30 cellular contexts compared by ENCODE assay signal in genomic region chr16:87335968-87336849, GRCh38. TPM values are rescaled to one million over a fixed set of nuclear protein-coding genes. Genes with fewer than 3 reads are reported as not detected.
DNase-seq lines count a peak whose midpoint lies in the region; ATAC-seq and TF ChIP-seq lines count a peak whose summit lies in the region.
"Had no signal": no experiment of that assay in that cellular context is flagged by ENCODE, and none has a peak within 500 bp of the region (broad histone marks: within the 10 kb centered on the region; RNA-seq: fewer than 3 reads in every experiment).

No MANE protein-coding gene starts in this region.

- no peak for TF ChIP-seq POLR2A in transverse colon (IDR thresholded peaks at IDR 0.05)

- no peak for DNase-seq in activated naive CD4-positive, alpha-beta T cell treated with anti-CD3 and anti-CD28 coated beads, Interleukin-2, amount 50 U/mL, for 72 hours (ENCODE audit: low spot score in 2 of 2)
- DNase-seq in activated naive CD4-positive, alpha-beta T cell treated with Interleukin-2 at 50 U/mL for 16 hours: no peak
- no peak for DNase-seq in CD4-positive, alpha-beta T cell
- DNase-seq in T-helper 17 cell (no peak), neural crest cell (ENCODE audit: low read depth, low spot score) (no peak), transverse colon (no peak)
- DNase-seq: ACHN; activated CD4-positive, alpha-beta T cell treated with anti-CD3 and anti-CD28 coated beads for 1 hour; activated gamma-delta T cell treated with Interleukin-2 at 50 U/mL for 16 hours; activated T-cell treated with anti-CD3 and anti-CD28 coated beads, Interleukin-2, amount 50 U/mL, for 4 hours; BE2C; COR-L47; DMS53; gastrocnemius medialis; Karpas-422; left colon; NCI-H146; NCI-H226; NCI-H526 treated with DMSO at 0.1 percent for 48 hours; NK-92 treated with Interleukin-12 subunit alpha and Interleukin-12 subunit beta, amount 100 ng/mL, for 24 hours; PC-3; spleen; stimulated activated CD4-positive, alpha-beta T cell treated with anti-CD3 and anti-CD28 coated beads, Interleukin-2, amount 100 ng/mL, for 24 hours; thyroid gland had no signal

- no peak for TF ChIP-seq CTCF in CD4-positive, alpha-beta T cell (IDR thresholded peaks at IDR 0.05)
- TF ChIP-seq CTCF in neural crest cell (conservative IDR thresholded peaks at IDR 0.05) (no peak), transverse colon (IDR thresholded peaks at IDR 0.05) (no peak)

- TF ChIP-seq EP300 in transverse colon (IDR thresholded peaks at IDR 0.05; ENCODE audit: low read depth): no peak

- H3K27me3 ChIP-seq in CD4-positive, alpha-beta T cell (ENCODE audit: control insufficient read depth, insufficient read depth, low read length): no peaks in the 10 kb centered on the region
- no peaks in the 10 kb centered on the region for H3K27me3 ChIP-seq in transverse colon
- H3K27me3 ChIP-seq: BE2C, breast epithelium, gastrocnemius medialis, hepatocyte, right lobe of liver, spleen, thyroid gland had no signal

- CTCF ChIA-PET in CD4-positive, alpha-beta T cell (lab: Charles Lee): no interaction called here

- no peak overlapping the region for H3K4me3 ChIP-seq in transverse colon
- H3K4me3 ChIP-seq: breast epithelium, gastrocnemius medialis, hepatocyte, right lobe of liver, spleen, thyroid gland had no signal

- H3K27ac Mint-ChIP-seq in activated naive CD4-positive, alpha-beta T cell treated with anti-CD3 and anti-CD28 coated beads, Interleukin-2, amount 50 U/mL, for 72 hours: peak overlapping the region; percentile 63 to 72
- peak overlapping the region; percentile 36 for H3K27ac Mint-ChIP-seq in CD4-positive, alpha-beta T cell
- H3K27ac Mint-ChIP-seq in T-helper 17 cell (peak overlapping the region; percentile 21), neural crest cell (ENCODE audit: unreplicated experiment) (peak overlapping the region; percentile 52)

- H3K36me3 ChIP-seq in transverse colon: peaks cover 0 to 53% (median 20%) of the 10 kb centered on the region in 4 donors

- intact Hi-C loops in CD4-positive, alpha-beta T cell (cut with DNase I, micrococcal nuclease): no loop called here
- intact Hi-C loops in transverse colon (cut with DNase I; ENCODE audit: low total_unique reads): no loop called here

- in situ Hi-C loops in transverse colon (cut with MboI; ENCODE audit: low pct_ligation_motif_present in 1 of 4, low pct_unique_long_range_greater_than_20kb in 1 of 4, low sequenced_read_pairs in 3 of 4): no loop called here

- no peaks in the 10 kb centered on the region for H3K9me3 Mint-ChIP-seq in activated naive CD4-positive, alpha-beta T cell treated with anti-CD3 and anti-CD28 coated beads, Interleukin-2, amount 50 U/mL, for 72 hours
- H3K9me3 Mint-ChIP-seq in CD4-positive, alpha-beta T cell: no peaks in the 10 kb centered on the region
- H3K9me3 Mint-ChIP-seq in neural crest cell: no peaks in the 10 kb centered on the region
- H3K9me3 Mint-ChIP-seq: activated T-cell treated with anti-CD3 and anti-CD28 coated beads, Interleukin-2, amount 50 U/mL, for 4 hours; T-helper 2 cell treated with Interferon-gamma antibody and Interleukin-4, amounts not matched to agents 5 μg/mL and 100 μg/mL, for 36 hours had no signal

- H3K4me3 Mint-ChIP-seq in CD4-positive, alpha-beta T cell: no peak overlapping the region
- H3K4me3 Mint-ChIP-seq in T-helper 17 cell: no peak overlapping the region
- no peak overlapping the region for H3K4me3 Mint-ChIP-seq in neural crest cell
- H3K4me3 Mint-ChIP-seq: activated T-cell treated with anti-CD3 and anti-CD28 coated beads, Interleukin-2, amount 50 U/mL, for 4 hours; T-helper 2 cell treated with Interferon-gamma antibody and Interleukin-4, amounts not matched to agents 5 μg/mL and 100 μg/mL, for 36 hours had no signal

- H3K36me3 Mint-ChIP-seq in activated naive CD4-positive, alpha-beta T cell treated with anti-CD3 and anti-CD28 coated beads, Interleukin-2, amount 50 U/mL, for 72 hours: peaks cover 5 to 10% of the 10 kb centered on the region in 2 donors
- H3K36me3 Mint-ChIP-seq in CD4-positive, alpha-beta T cell (ENCODE audit: low read depth): peaks cover 68% of the 10 kb centered on the region
- peaks cover 2% of the 10 kb centered on the region for H3K36me3 Mint-ChIP-seq in T-helper 17 cell (ENCODE audit: low read depth)
- H3K36me3 Mint-ChIP-seq in neural crest cell (ENCODE audit: low read depth): no peaks in the 10 kb centered on the region

- H3K4me1 Mint-ChIP-seq in CD4-positive, alpha-beta T cell (ENCODE audit: low read depth): peaks cover 8% of the 10 kb centered on the region
- H3K4me1 Mint-ChIP-seq in T-helper 17 cell: peaks cover 8% of the 10 kb centered on the region
- H3K4me1 Mint-ChIP-seq in neural crest cell: no peaks in the 10 kb centered on the region

- no peaks in the 10 kb centered on the region for H3K4me1 ChIP-seq in transverse colon
- H3K4me1 ChIP-seq: breast epithelium, right lobe of liver, thyroid gland had no signal

- POLR2A ChIA-PET in CD4-positive, alpha-beta T cell (lab: Charles Lee): interaction anchor here (1.2 kb wide), 1 partner anchor 53 kb away, joined by 4 read pairs; no protein-coding TSS in a partner anchor

- 92% methylated on average over 26 of the region's 26 CpGs; no CpG with 5 or more reads in 1 of the 2 donors for WGBS in transverse colon (ENCODE audit: low coverage in 1 of 2), 2 donors

- H3K9me3 ChIP-seq in CD4-positive, alpha-beta T cell (ENCODE audit: control insufficient read depth, low read length): no peaks in the 10 kb centered on the region
- H3K9me3 ChIP-seq in T-helper 17 cell (ENCODE audit: control insufficient read depth, low read length, poor library complexity, severe bottlenecking): no peaks in the 10 kb centered on the region
- H3K9me3 ChIP-seq in transverse colon: no peaks in the 10 kb centered on the region
- H3K9me3 ChIP-seq: BE2C, breast epithelium, gastrocnemius medialis, right lobe of liver, spleen, thyroid gland had no signal

- H3K27ac ChIP-seq in CD4-positive, alpha-beta T cell (ENCODE audit: low read depth, low read length): no peak overlapping the region
- H3K27ac ChIP-seq in transverse colon: no peak overlapping the region
- H3K27ac ChIP-seq: breast epithelium, gastrocnemius medialis, hepatocyte, HL-60, right lobe of liver, spleen, thyroid gland had no signal

- no peak for ATAC-seq in activated naive CD4-positive, alpha-beta T cell treated with anti-CD3 and anti-CD28 coated beads, Interleukin-2, amount 50 U/mL, for 72 hours
- ATAC-seq in CD4-positive, alpha-beta T cell (ENCODE audit: poor library complexity): no peak
- ATAC-seq in T-helper 17 cell: no peak
- ATAC-seq in GM21786 (IDR thresholded peaks at IDR 0.05; ENCODE audit: unreplicated experiment): no peak
- ATAC-seq: activated T-cell treated with anti-CD3 and anti-CD28 coated beads, Interleukin-2, amount 50 U/mL, for 4 hours; gastrocnemius medialis; left colon; PC-3; right lobe of liver had no signal

- no peaks in the 10 kb centered on the region for H3K27me3 Mint-ChIP-seq in CD4-positive, alpha-beta T cell
- H3K27me3 Mint-ChIP-seq in T-helper 17 cell (no peaks in the 10 kb centered on the region), neural crest cell (ENCODE audit: low read depth) (no peaks in the 10 kb centered on the region)

RNA-seq across cellular contexts. Expression of gene C16orf95, which starts 19.0 kb away (rescaled TPM):
- 10 to 100 TPM; 12.2 to 16.9 TPM for total RNA-seq in activated naive CD4-positive, alpha-beta T cell treated with anti-CD3 and anti-CD28 coated beads, Interleukin-2, amount 50 U/mL, for 72 hours
- 1 to 10 TPM in 1 of 2 experiments, under 1 TPM in 1; 0.74 to 1.2 TPM for total RNA-seq in CD4-positive, alpha-beta T cell
- total RNA-seq in T-helper 17 cell (1 to 10 TPM; 2.0 to 2.6 TPM), neural crest cell (6.8 and 8.8 TPM in 2 replicates), transverse colon (1 to 10 TPM in 2 of 4 donors, not detected in 2; 1.1 to 2.3 TPM)

RNA-seq across cellular contexts. Expression of gene FBXO31, which starts 47.4 kb away (rescaled TPM):
- total RNA-seq in activated naive CD4-positive, alpha-beta T cell treated with anti-CD3 and anti-CD28 coated beads, Interleukin-2, amount 50 U/mL, for 72 hours: 10 to 100 TPM; 25.3 to 36.0 TPM
- total RNA-seq in CD4-positive, alpha-beta T cell: 10 to 100 TPM; 35.7 to 38.9 TPM
- total RNA-seq in T-helper 17 cell (10 to 100 TPM; 32.7 to 41.7 TPM), neural crest cell (19.4 and 23.7 TPM in 2 replicates), transverse colon (100 to 1,000 TPM in 3 of 4 donors, 10 to 100 TPM in 1; 83.6 to 403 (median 224) TPM)

RNA-seq across cellular contexts. Expression of gene MAP1LC3B, which starts 55.9 kb away (rescaled TPM):
- 10 to 100 TPM; 64.7 to 83.4 TPM for total RNA-seq in activated naive CD4-positive, alpha-beta T cell treated with anti-CD3 and anti-CD28 coated beads, Interleukin-2, amount 50 U/mL, for 72 hours
- 10 to 100 TPM; 92.4 to 96.6 TPM for total RNA-seq in CD4-positive, alpha-beta T cell
- 100 to 1,000 TPM in 1 of 2 donors, 10 to 100 TPM in 1; 90.6 to 102 TPM for total RNA-seq in T-helper 17 cell
- total RNA-seq in neural crest cell: 37.9 and 40.7 TPM in 2 replicates
- 10 to 100 TPM; 15.7 to 69.5 (median 39.9) TPM for total RNA-seq in transverse colon
